Comparison of ENCODE assay signal across 19 cellular contexts in genomic region chr19:50030937-50031336, GRCh38. TPM values are rescaled to one million over a fixed set of nuclear protein-coding genes. Genes with fewer than 3 reads are reported as not detected.
DNase-seq lines count a peak whose midpoint lies in the region; ATAC-seq and TF ChIP-seq lines count a peak whose summit lies in the region.
"Had no signal": no experiment of that assay in that cellular context is flagged by ENCODE, and none has a peak within 500 bp of the region (broad histone marks: within the 10 kb centered on the region; RNA-seq: fewer than 3 reads in every experiment).

No MANE protein-coding gene starts in this region.

- peaks cover 17 to 89% (median 62%) of the 10 kb centered on the region in 11 experiments; a peak in 19 of 22 replicates for H4K20me1 ChIP-seq in BLaER1 treated with 17β-estradiol and CSF1 and Interleukin-3, amounts not matched to agents 10 nM and 100 nM

- peaks cover 18% of the 10 kb centered on the region for H3K36me3 Mint-ChIP-seq in T-helper 17 cell (ENCODE audit: low read depth)

- intact Hi-C loops in right lobe of liver (cut with DNase I): no loop called here

- no peak for TF ChIP-seq POLR2A in right lobe of liver (IDR thresholded peaks at IDR 0.05)

- no peak overlapping the region for H2BK120ac ChIP-seq in trophoblast cell (ENCODE audit: insufficient read depth, low read length, poor library complexity)

- no peak overlapping the region for H3K4me3 ChIP-seq in BLaER1 treated with 17β-estradiol and CSF1 and Interleukin-3, amounts not matched to agents 10 nM and 100 nM
- H3K4me3 ChIP-seq in right lobe of liver: no peak overlapping the region
- no peak overlapping the region for H3K4me3 ChIP-seq in trophoblast cell (ENCODE audit: low read depth, low read length)
- H3K4me3 ChIP-seq: A549, HAP-1 had no signal

- H3K4me1 ChIP-seq in BLaER1 treated with 17β-estradiol and CSF1 and Interleukin-3, amounts not matched to agents 10 nM and 100 nM: peaks cover 11 to 28% (median 17%) of the 10 kb centered on the region in 10 experiments; a peak in 19 of 20 replicates
- H3K4me1 ChIP-seq in right lobe of liver: peaks cover 0 to 10% (median 2%) of the 10 kb centered on the region in 4 donors
- H3K4me1 ChIP-seq in trophoblast cell (ENCODE audit: control insufficient read depth in 1 of 2, insufficient read depth in 2 of 2, low read length in 2 of 2): peaks cover 5 to 8% of the 10 kb centered on the region in 2 experiments
- H3K4me1 ChIP-seq: BE2C, Caco-2 had no signal

- H4K8ac ChIP-seq in trophoblast cell (ENCODE audit: low read depth, low read length): no peak overlapping the region

- H4K12ac ChIP-seq in trophoblast cell (ENCODE audit: low read depth, low read length): no peak overlapping the region

- H2AK5ac ChIP-seq in trophoblast cell (ENCODE audit: low read length): no peak overlapping the region

- H2AFZ ChIP-seq in trophoblast cell (ENCODE audit: insufficient read depth, low read length, poor library complexity): no peak overlapping the region

- peaks cover 5% of the 10 kb centered on the region for H3K79me2 ChIP-seq in trophoblast cell (ENCODE audit: control insufficient read depth, insufficient read depth, low read length, poor library complexity)

- H3K4me2 ChIP-seq in BLaER1 treated with 17β-estradiol and CSF1 and Interleukin-3, amounts not matched to agents 10 nM and 100 nM: no peak overlapping the region; a peak in 1 of 22 replicates
- H3K4me2 ChIP-seq in trophoblast cell (ENCODE audit: low read length): no peak overlapping the region
- H3K4me2 ChIP-seq: A549 had no signal

- peak overlapping the region; percentile 35 for H3K4ac ChIP-seq in trophoblast cell (ENCODE audit: low read depth, low read length)

- ATAC-seq in T-helper 17 cell: no peak
- peak; percentile 39 to 73 (median 56) for ATAC-seq in right lobe of liver
- no peak for ATAC-seq in HG03045 (IDR thresholded peaks at IDR 0.05; ENCODE audit: unreplicated experiment)
- no peak for ATAC-seq in omental fat pad (ENCODE audit: low FRiP score)
- ATAC-seq: A549 had no signal

- DNase-seq in T-helper 17 cell (no peak), right lobe of liver (no peak), trophoblast cell (no peak), cerebellar cortex (ENCODE audit: low spot score) (no peak), omental fat pad (ENCODE audit: low spot score) (no peak)
- DNase-seq: 8988T; ACHN; BE2C; C1 segment of cervical spinal cord; Caco-2; CD4-positive, alpha-beta memory T cell; DMS153; DND-41; GOT3; HFFc6 had no signal

- TF ChIP-seq CTCF in right lobe of liver (IDR thresholded peaks at IDR 0.05) (no peak), omental fat pad (IDR thresholded peaks at IDR 0.05) (no peak)

- H3K14ac ChIP-seq in trophoblast cell (ENCODE audit: low read length): no peak overlapping the region

- no peak overlapping the region for H3K4me3 Mint-ChIP-seq in T-helper 17 cell
- H3K4me3 Mint-ChIP-seq: HFFc6 had no signal

- no peak overlapping the region for H3K23ac ChIP-seq in trophoblast cell (ENCODE audit: low read length)

- H3K9ac ChIP-seq in BLaER1 treated with 17β-estradiol and CSF1 and Interleukin-3, amounts not matched to agents 10 nM and 100 nM: no peak overlapping the region; a peak in 1 of 22 replicates
- H3K9ac ChIP-seq in trophoblast cell (ENCODE audit: low read length): no peak overlapping the region

- H2BK12ac ChIP-seq in trophoblast cell (ENCODE audit: low read length): no peak overlapping the region

- H3K27ac Mint-ChIP-seq in T-helper 17 cell: peak overlapping the region; percentile 56
- H3K27ac Mint-ChIP-seq: HFFc6 had no signal

- no peaks in the 10 kb centered on the region for H3K27me3 ChIP-seq in BLaER1 treated with 17β-estradiol and CSF1 and Interleukin-3, amounts not matched to agents 10 nM and 100 nM
- H3K27me3 ChIP-seq in right lobe of liver: no peaks in the 10 kb centered on the region
- H3K27me3 ChIP-seq in trophoblast cell (ENCODE audit: insufficient read depth, low read length): no peaks in the 10 kb centered on the region
- H3K27me3 ChIP-seq: BE2C had no signal

- 40% methylated on average over 1 of the region's 11 CpGs for WGBS in right lobe of liver (ENCODE audit: insufficient coverage, low coverage, low lambda C conversion rate, missing lambda C conversion rate)
- no CpG with 5 or more reads among the region's 11 CpGs for WGBS in trophoblast cell (ENCODE audit: extremely low coverage, insufficient coverage, insufficient read length)

- peak overlapping the region in 6 of 11 experiments; percentile 9 to 57 (median 48); a peak in 9 of 22 replicates for H3K27ac ChIP-seq in BLaER1 treated with 17β-estradiol and CSF1 and Interleukin-3, amounts not matched to agents 10 nM and 100 nM
- no peak overlapping the region for H3K27ac ChIP-seq in right lobe of liver
- no peak overlapping the region for H3K27ac ChIP-seq in trophoblast cell (ENCODE audit: low read depth, low read length)
- H3K27ac ChIP-seq: A549 had no signal

- H3K36me3 ChIP-seq in BLaER1 treated with 17β-estradiol and CSF1 and Interleukin-3, amounts not matched to agents 10 nM and 100 nM: peaks cover 66 to 91% (median 78%) of the 10 kb centered on the region in 11 experiments
- H3K36me3 ChIP-seq in right lobe of liver (peaks cover 0 to 19% (median 0%) of the 10 kb centered on the region in 4 donors), trophoblast cell (ENCODE audit: control insufficient read depth in 1 of 2, insufficient read depth in 2 of 2, low read length in 2 of 2) (peaks cover 30 to 48% of the 10 kb centered on the region in 2 experiments)

- no peak overlapping the region for H4K91ac ChIP-seq in trophoblast cell (ENCODE audit: low read depth, low read length)

- peaks cover 2% of the 10 kb centered on the region for H3K79me1 ChIP-seq in trophoblast cell (ENCODE audit: low read length)

- peaks cover 19% of the 10 kb centered on the region for H3K4me1 Mint-ChIP-seq in T-helper 17 cell

- H3K9me3 ChIP-seq in BLaER1 treated with 17β-estradiol and CSF1 and Interleukin-3, amounts not matched to agents 10 nM and 100 nM (replicated peaks in 1 of 11): peaks cover 0 to 20% (median 0%) of the 10 kb centered on the region in 11 experiments; a peak in 6 of 22 replicates
- H3K9me3 ChIP-seq in T-helper 17 cell (ENCODE audit: control insufficient read depth, low read length, poor library complexity, severe bottlenecking): no peaks in the 10 kb centered on the region
- no peaks in the 10 kb centered on the region for H3K9me3 ChIP-seq in right lobe of liver
- peaks cover 1% of the 10 kb centered on the region for H3K9me3 ChIP-seq in trophoblast cell (ENCODE audit: insufficient read depth, low read depth, low read length)
- H3K9me3 ChIP-seq: BE2C, Caco-2 had no signal

- no peak overlapping the region for H2BK5ac ChIP-seq in trophoblast cell (ENCODE audit: low read depth, low read length, poor library complexity)

- H3K27me3 Mint-ChIP-seq in T-helper 17 cell: no peaks in the 10 kb centered on the region
- H3K27me3 Mint-ChIP-seq: CD4-positive, alpha-beta memory T cell had no signal

- H3K18ac ChIP-seq in trophoblast cell (ENCODE audit: low read length): no peak overlapping the region

RNA-seq across cellular contexts. Expression of gene ZNF473, which starts 5.1 kb away (rescaled TPM):
- 1 to 10 TPM; 7.0 to 8.9 TPM for total RNA-seq in T-helper 17 cell
- total RNA-seq in right lobe of liver: 1 to 10 TPM; 3.1 to 6.0 (median 3.6) TPM
- 7.5 and 8.0 TPM in 2 replicates for polyA plus RNA-seq in trophoblast cell (2013)
- 10 to 100 TPM in 2 of 4 donors, 1 to 10 TPM in 2; 7.3 to 13.6 (median 10.6) TPM for total RNA-seq in omental fat pad

RNA-seq across cellular contexts. Expression of gene VRK3, which starts 5.8 kb away (rescaled TPM):
- total RNA-seq in T-helper 17 cell (10 to 100 TPM; 67.2 to 79.3 TPM), right lobe of liver (10 to 100 TPM; 29.6 to 44.2 (median 33.0) TPM), omental fat pad (10 to 100 TPM; 14.4 to 43.0 (median 27.6) TPM)
- polyA plus RNA-seq in trophoblast cell (2013): 33.5 and 35.8 TPM in 2 replicates

Comparison
In these comparisons a context has a peak if more than half of its experiments do, and no peak if none do; other contexts are left out.
1. H3K27ac ChIP-seq: peak in BLaER1 treated with 17β-estradiol and CSF1 and Interleukin-3, amounts not matched to agents 10 nM and 100 nM (6 of 11); none in right lobe of liver (0 of 3) and trophoblast cell (single experiment).
2. ATAC-seq: peak in right lobe of liver (4 of 4); none in T-helper 17 cell (single experiment), HG03045 (single experiment) and omental fat pad (single experiment).